ENCODE assay signal across 1 cellular context in the genomic region with DNA sequence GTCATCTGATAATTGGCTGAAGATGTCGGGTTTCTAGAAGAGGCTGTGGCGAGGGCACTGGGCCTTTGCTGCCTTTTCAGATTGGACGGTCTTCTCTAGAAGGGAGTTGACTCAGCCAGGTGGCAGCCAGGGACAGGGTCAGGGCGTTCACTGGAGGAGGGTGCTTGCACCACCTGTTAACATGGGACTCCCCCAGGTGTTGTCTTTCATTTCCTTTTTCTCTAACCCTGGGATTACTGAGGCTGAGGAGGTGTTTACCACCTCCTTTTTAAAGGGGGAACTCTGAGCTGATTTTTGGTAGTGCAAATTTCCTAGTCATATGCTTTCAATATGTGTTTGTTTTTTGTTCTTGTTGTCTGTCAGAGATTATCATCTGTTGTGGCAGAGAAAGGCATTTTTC.
TF ChIP-seq lines count a peak whose summit lies in the region.

No MANE protein-coding gene starts in this region.

TF ChIP-seq in GM23338, 12 proteins besides CTCF, POLR2A, EP300 and RAD21 (continued from another document):
- TF ChIP-seq, protein P1, sequence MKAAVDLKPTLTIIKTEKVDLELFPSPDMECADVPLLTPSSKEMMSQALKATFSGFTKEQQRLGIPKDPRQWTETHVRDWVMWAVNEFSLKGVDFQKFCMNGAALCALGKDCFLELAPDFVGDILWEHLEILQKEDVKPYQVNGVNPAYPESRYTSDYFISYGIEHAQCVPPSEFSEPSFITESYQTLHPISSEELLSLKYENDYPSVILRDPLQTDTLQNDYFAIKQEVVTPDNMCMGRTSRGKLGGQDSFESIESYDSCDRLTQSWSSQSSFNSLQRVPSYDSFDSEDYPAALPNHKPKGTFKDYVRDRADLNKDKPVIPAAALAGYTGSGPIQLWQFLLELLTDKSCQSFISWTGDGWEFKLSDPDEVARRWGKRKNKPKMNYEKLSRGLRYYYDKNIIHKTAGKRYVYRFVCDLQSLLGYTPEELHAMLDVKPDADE (IDR thresholded peaks at IDR 0.05): no peak
- no peak for TF ChIP-seq POLR2AphosphoS5 (IDR thresholded peaks at IDR 0.05; ENCODE audit: low read depth)
- no peak for TF ChIP-seq STAT1 (IDR thresholded peaks at IDR 0.05; ENCODE audit: unreplicated experiment)
- TF ChIP-seq, protein P2, sequence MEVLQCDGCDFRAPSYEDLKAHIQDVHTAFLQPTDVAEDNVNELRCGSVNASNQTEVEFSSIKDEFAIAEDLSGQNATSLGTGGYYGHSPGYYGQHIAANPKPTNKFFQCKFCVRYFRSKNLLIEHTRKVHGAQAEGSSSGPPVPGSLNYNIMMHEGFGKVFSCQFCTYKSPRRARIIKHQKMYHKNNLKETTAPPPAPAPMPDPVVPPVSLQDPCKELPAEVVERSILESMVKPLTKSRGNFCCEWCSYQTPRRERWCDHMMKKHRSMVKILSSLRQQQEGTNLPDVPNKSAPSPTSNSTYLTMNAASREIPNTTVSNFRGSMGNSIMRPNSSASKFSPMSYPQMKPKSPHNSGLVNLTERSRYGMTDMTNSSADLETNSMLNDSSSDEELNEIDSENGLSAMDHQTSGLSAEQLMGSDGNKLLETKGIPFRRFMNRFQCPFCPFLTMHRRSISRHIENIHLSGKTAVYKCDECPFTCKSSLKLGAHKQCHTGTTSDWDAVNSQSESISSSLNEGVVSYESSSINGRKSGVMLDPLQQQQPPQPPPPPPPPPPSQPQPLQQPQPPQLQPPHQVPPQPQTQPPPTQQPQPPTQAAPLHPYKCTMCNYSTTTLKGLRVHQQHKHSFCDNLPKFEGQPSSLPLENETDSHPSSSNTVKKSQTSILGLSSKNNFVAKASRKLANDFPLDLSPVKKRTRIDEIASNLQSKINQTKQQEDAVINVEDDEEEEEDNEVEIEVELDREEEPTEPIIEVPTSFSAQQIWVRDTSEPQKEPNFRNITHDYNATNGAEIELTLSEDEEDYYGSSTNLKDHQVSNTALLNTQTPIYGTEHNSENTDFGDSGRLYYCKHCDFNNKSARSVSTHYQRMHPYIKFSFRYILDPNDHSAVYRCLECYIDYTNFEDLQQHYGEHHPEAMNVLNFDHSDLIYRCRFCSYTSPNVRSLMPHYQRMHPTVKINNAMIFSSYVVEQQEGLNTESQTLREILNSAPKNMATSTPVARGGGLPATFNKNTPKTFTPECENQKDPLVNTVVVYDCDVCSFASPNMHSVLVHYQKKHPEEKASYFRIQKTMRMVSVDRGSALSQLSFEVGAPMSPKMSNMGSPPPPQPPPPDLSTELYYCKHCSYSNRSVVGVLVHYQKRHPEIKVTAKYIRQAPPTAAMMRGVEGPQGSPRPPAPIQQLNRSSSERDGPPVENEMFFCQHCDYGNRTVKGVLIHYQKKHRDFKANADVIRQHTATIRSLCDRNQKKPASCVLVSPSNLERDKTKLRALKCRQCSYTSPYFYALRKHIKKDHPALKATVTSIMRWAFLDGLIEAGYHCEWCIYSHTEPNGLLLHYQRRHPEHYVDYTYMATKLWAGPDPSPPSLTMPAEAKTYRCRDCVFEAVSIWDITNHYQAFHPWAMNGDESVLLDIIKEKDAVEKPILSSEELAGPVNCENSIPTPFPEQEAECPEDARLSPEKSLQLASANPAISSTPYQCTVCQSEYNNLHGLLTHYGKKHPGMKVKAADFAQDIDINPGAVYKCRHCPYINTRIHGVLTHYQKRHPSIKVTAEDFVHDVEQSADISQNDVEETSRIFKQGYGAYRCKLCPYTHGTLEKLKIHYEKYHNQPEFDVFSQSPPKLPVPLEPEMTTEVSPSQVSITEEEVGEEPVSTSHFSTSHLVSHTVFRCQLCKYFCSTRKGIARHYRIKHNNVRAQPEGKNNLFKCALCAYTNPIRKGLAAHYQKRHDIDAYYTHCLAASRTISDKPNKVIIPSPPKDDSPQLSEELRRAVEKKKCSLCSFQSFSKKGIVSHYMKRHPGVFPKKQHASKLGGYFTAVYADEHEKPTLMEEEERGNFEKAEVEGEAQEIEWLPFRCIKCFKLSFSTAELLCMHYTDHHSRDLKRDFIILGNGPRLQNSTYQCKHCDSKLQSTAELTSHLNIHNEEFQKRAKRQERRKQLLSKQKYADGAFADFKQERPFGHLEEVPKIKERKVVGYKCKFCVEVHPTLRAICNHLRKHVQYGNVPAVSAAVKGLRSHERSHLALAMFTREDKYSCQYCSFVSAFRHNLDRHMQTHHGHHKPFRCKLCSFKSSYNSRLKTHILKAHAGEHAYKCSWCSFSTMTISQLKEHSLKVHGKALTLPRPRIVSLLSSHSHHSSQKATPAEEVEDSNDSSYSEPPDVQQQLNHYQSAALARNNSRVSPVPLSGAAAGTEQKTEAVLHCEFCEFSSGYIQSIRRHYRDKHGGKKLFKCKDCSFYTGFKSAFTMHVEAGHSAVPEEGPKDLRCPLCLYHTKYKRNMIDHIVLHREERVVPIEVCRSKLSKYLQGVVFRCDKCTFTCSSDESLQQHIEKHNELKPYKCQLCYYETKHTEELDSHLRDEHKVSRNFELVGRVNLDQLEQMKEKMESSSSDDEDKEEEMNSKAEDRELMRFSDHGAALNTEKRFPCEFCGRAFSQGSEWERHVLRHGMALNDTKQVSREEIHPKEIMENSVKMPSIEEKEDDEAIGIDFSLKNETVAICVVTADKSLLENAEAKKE (CRISPR knock-in tag; IDR thresholded peaks at IDR 0.05): no peak
- TF ChIP-seq EZH2 (IDR thresholded peaks at IDR 0.05; ENCODE audit: low read depth, unreplicated experiment): no peak
- no peak for TF ChIP-seq CREB1 (CRISPR knock-in tag; IDR thresholded peaks at IDR 0.05; ENCODE audit: low read depth)
- no peak for TF ChIP-seq NANOG (IDR thresholded peaks at IDR 0.05; ENCODE audit: borderline replicate concordance)
- no peak for TF ChIP-seq EZH2phosphoT487 (IDR thresholded peaks at IDR 0.05; ENCODE audit: unreplicated experiment)
- TF ChIP-seq JUNB (IDR thresholded peaks at IDR 0.05; ENCODE audit: unreplicated experiment): no peak
